ENCODE assay signal across 2 cellular contexts in genomic region chr1:203675596-203676347, GRCh38.
TF ChIP-seq lines count a peak whose summit lies in the region.

No MANE protein-coding gene starts in this region.

TF ChIP-seq in WTC11, 78 proteins besides CTCF, POLR2A, EP300 and RAD21 (continued from another document):
- TF ChIP-seq ZNF532 (CRISPR knock-in tag; IDR thresholded peaks at IDR 0.05; ENCODE audit: borderline replicate concordance) (no peak), USF2 (CRISPR knock-in tag; IDR thresholded peaks at IDR 0.05) (no peak), NFE2L1 (CRISPR knock-in tag; IDR thresholded peaks at IDR 0.05) (no peak), ZNF425 (CRISPR knock-in tag; conservative IDR thresholded peaks at IDR 0.05) (no peak), E2F5 (CRISPR knock-in tag; IDR thresholded peaks at IDR 0.05) (no peak), ZNF317 (CRISPR knock-in tag; IDR thresholded peaks at IDR 0.05; ENCODE audit: borderline replicate concordance, low read depth) (no peak), ETV6 (CRISPR knock-in tag; IDR thresholded peaks at IDR 0.05) (no peak), ZNF512 (CRISPR knock-in tag; IDR thresholded peaks at IDR 0.05; ENCODE audit: borderline replicate concordance) (no peak), MLX (CRISPR knock-in tag; IDR thresholded peaks at IDR 0.05) (no peak), TP53 (CRISPR knock-in tag; IDR thresholded peaks at IDR 0.05) (no peak), GTF2I (CRISPR knock-in tag; conservative IDR thresholded peaks at IDR 0.05) (no peak), ESRRA (CRISPR knock-in tag; IDR thresholded peaks at IDR 0.05; ENCODE audit: borderline replicate concordance) (no peak)

TF ChIP-seq in SK-N-SH, 30 proteins besides CTCF, POLR2A, EP300 and RAD21 (continued from another document):
- TF ChIP-seq SIN3A (IDR thresholded peaks at IDR 0.05; ENCODE audit: borderline replicate concordance, low read depth, low read length): no peak
- no peak for TF ChIP-seq REST (IDR thresholded peaks at IDR 0.05; ENCODE audit: low read depth, low read length)
- no peak for TF ChIP-seq JUND (IDR thresholded peaks at IDR 0.05)
- no peak for TF ChIP-seq GABPA (IDR thresholded peaks at IDR 0.05; ENCODE audit: low read depth)
- no peak for TF ChIP-seq PBX3 (IDR thresholded peaks at IDR 0.05)
- no peak for TF ChIP-seq FOXM1 (IDR thresholded peaks at IDR 0.05; ENCODE audit: low read depth)
- no peak for TF ChIP-seq USF1 (IDR thresholded peaks at IDR 0.05; ENCODE audit: borderline replicate concordance, low read depth)
- no peak for TF ChIP-seq MXI1 (IDR thresholded peaks at IDR 0.05; ENCODE audit: low read depth, low read length)
TF ChIP-seq in SK-N-SH: peak in this region for 0.
